ENCODE assay signal across 19 cellular contexts in genomic region chr15:78449220-78449999, GRCh38. TPM values are rescaled to one million over a fixed set of nuclear protein-coding genes. Genes with fewer than 3 reads are reported as not detected.
DNase-seq lines count a peak whose midpoint lies in the region; ATAC-seq lines count a peak whose summit lies in the region.
"Had no signal": no experiment of that assay in that cellular context is flagged by ENCODE, and none has a peak within 500 bp of the region (broad histone marks: within the 10 kb centered on the region; RNA-seq: fewer than 3 reads in every experiment).

No MANE protein-coding gene starts in this region.

- H3K36me3 ChIP-seq in adipocyte (ENCODE audit: control insufficient read depth, insufficient read depth, low read length, severe bottlenecking): peaks cover 37% of the 10 kb centered on the region
- peaks cover 29% of the 10 kb centered on the region for H3K36me3 ChIP-seq in thymus (ENCODE audit: control insufficient read depth, insufficient read depth)

- no peaks in the 10 kb centered on the region for H3K9me3 ChIP-seq in adipocyte (ENCODE audit: control insufficient read depth, low read length)
- H3K9me3 ChIP-seq in thymus (ENCODE audit: control insufficient read depth): no peaks in the 10 kb centered on the region

- H3K27ac ChIP-seq in thymus (ENCODE audit: low read depth): peak overlapping the region; percentile 15

- H3K4me1 ChIP-seq in adipocyte (ENCODE audit: control insufficient read depth, insufficient read depth, low read length): peaks cover 66% of the 10 kb centered on the region
- H3K4me1 ChIP-seq in thymus (ENCODE audit: control insufficient read depth, insufficient read depth, low read length): no peaks in the 10 kb centered on the region

- ATAC-seq in HG03521 (IDR thresholded peaks at IDR 0.05; ENCODE audit: unreplicated experiment): no peak
- ATAC-seq: activated T-cell treated with anti-CD3 and anti-CD28 coated beads, Interleukin-2, amount 50 U/mL, for 72 hours had no signal

- WGBS in thymus: 94% methylated on average over 8 of the region's 8 CpGs

- peak; percentile 38 for DNase-seq in NCI-H2171 treated with DMSO at 0.1 percent for 48 hours (lab: John Stamatoyannopoulos, UW)
- no peak for DNase-seq in NCI-H2171 (lab: John Stamatoyannopoulos, UW)
- no peak for DNase-seq in adipocyte (ENCODE audit: low read depth)
- peak; percentile 16 for DNase-seq in iris pigment epithelial cell (ENCODE audit: low read depth)
- DNase-seq in Kasumi-1 (lab: John Stamatoyannopoulos, UW): no peak
- DNase-seq in NCI-H774 (lab: John Stamatoyannopoulos, UW): no peak
- DNase-seq: ACHN; activated CD4-positive, alpha-beta memory T cell treated with anti-CD3 and anti-CD28 coated beads, Interleukin-2, amount 10 ng/mL, durations not matched to agents 7 days and 5 days; activated naive CD8-positive, alpha-beta T cell treated with anti-CD3 and anti-CD28 coated beads for 36 hours; activated T-cell treated with anti-CD3 and anti-CD28 coated beads, Interleukin-2, amount 50 U/mL, for 72 hours; effector CD8-positive, alpha-beta T cell; H7; KG1; kidney glomerular epithelial cell; NCI-H1092; NCI-H2227 treated with DMSO at 0.1 percent for 48 hours had no signal

- peak overlapping the region; percentile 62 for H3K9ac ChIP-seq in adipocyte (ENCODE audit: low read length)

- H3K27me3 ChIP-seq in adipocyte (replicated peaks; ENCODE audit: control insufficient read depth, insufficient read depth, low read length) (no peaks in the 10 kb centered on the region), thymus (ENCODE audit: control insufficient read depth, insufficient read depth) (no peaks in the 10 kb centered on the region)
- H3K27me3 ChIP-seq: cardiac muscle cell had no signal

- H3K4me3 ChIP-seq in adipocyte (ENCODE audit: low read length): peak overlapping the region; percentile 54
- no peak overlapping the region for H3K4me3 ChIP-seq in thymus (ENCODE audit: low read length)
- H3K4me3 ChIP-seq: cardiac muscle cell had no signal

RNA-seq across cellular contexts. Expression of gene IREB2, which starts 11.4 kb away (rescaled TPM):
- 20.6 TPM for polyA plus RNA-seq in thymus

RNA-seq across cellular contexts. Expression of gene HYKK, which starts 58.0 kb away (rescaled TPM):
- 5.3 TPM for polyA plus RNA-seq in thymus

Comparison
In these comparisons a context has a peak if more than half of its experiments do, and no peak if none do; other contexts are left out.
1. DNase-seq: peak in NCI-H2171 treated with DMSO at 0.1 percent for 48 hours (single experiment) and iris pigment epithelial cell (single experiment); none in NCI-H2171 (single experiment), adipocyte (single experiment), Kasumi-1 (0 of 2) and NCI-H774 (single experiment).